2 cellular contexts compared by ENCODE assay signal in the genomic region with DNA sequence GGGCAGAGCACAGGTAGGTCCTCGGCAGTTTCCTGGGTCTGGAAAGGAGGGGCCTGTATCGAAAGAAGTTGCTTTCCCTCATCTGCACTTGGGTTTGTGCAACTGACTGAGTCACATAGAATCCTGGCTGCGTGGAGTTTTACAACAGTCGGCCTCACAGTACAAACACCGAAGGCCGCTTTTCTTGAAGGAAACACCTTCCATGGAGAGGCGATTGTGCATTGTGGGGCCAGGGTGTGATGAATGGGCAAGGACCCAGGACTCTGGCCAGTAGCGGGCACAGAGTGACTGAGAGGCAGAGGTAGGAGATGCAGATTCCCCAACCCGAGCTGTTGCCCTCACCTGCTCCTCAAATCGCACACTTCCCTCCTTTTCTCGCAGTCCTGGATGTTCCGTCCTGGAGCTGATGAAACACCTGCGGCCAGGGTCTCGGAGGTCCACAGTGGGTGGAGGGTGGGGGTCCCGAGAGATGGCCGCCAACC.
TF ChIP-seq lines count a peak whose summit lies in the region.

No MANE protein-coding gene starts in this region.

TF ChIP-seq in WTC11, 78 proteins besides CTCF, POLR2A, EP300 and RAD21:
- TF ChIP-seq RELA (CRISPR knock-in tag; IDR thresholded peaks at IDR 0.05; ENCODE audit: borderline replicate concordance): no peak
- no peak for TF ChIP-seq ZNF512 (CRISPR knock-in tag; IDR thresholded peaks at IDR 0.05; ENCODE audit: borderline replicate concordance)
- no peak for TF ChIP-seq ZBTB21 (CRISPR knock-in tag; IDR thresholded peaks at IDR 0.05; ENCODE audit: borderline replicate concordance)
- no peak for TF ChIP-seq TCF7 (CRISPR knock-in tag; IDR thresholded peaks at IDR 0.05; ENCODE audit: low read depth)
- TF ChIP-seq PRDM15 (CRISPR knock-in tag; IDR thresholded peaks at IDR 0.05): no peak
- TF ChIP-seq SMAD4 (CRISPR knock-in tag; IDR thresholded peaks at IDR 0.05): no peak
- TF ChIP-seq EMX1 (CRISPR knock-in tag; IDR thresholded peaks at IDR 0.05): no peak
- TF ChIP-seq JAZF1 (CRISPR knock-in tag; IDR thresholded peaks at IDR 0.05): no peak
- no peak for TF ChIP-seq ZNF671 (CRISPR knock-in tag; IDR thresholded peaks at IDR 0.05)
- no peak for TF ChIP-seq AR (CRISPR knock-in tag; IDR thresholded peaks at IDR 0.05)
- no peak for TF ChIP-seq FOXK1 (CRISPR knock-in tag; IDR thresholded peaks at IDR 0.05)
TF ChIP-seq in WTC11: peak in this region for 0.

TF ChIP-seq in H1, 55 proteins besides CTCF, POLR2A, EP300 and RAD21:
- TF ChIP-seq TCF12 (IDR thresholded peaks at IDR 0.05; ENCODE audit: low read depth, low read length): no peak
- TF ChIP-seq POU5F1 (IDR thresholded peaks at IDR 0.05; ENCODE audit: low read depth, low read length): no peak
- TF ChIP-seq SIX5 (IDR thresholded peaks at IDR 0.05; ENCODE audit: low read depth, low read length): no peak
- TF ChIP-seq KDM5A (IDR thresholded peaks at IDR 0.05; ENCODE audit: low read length): no peak
- no peak for TF ChIP-seq BRCA1 (IDR thresholded peaks at IDR 0.05; ENCODE audit: low read depth, low read length)
- TF ChIP-seq E2F6 (IDR thresholded peaks at IDR 0.05): no peak
- TF ChIP-seq SAP30 (IDR thresholded peaks at IDR 0.05; ENCODE audit: insufficient read depth, insufficient replicate concordance, low read length): no peak
- TF ChIP-seq RNF2 (IDR thresholded peaks at IDR 0.05; ENCODE audit: borderline replicate concordance, low read depth, low read length, missing control alignments, poor library complexity, severe bottlenecking): no peak
- TF ChIP-seq NANOG (IDR thresholded peaks at IDR 0.05; ENCODE audit: insufficient read depth, low read depth, low read length, poor library complexity, severe bottlenecking): no peak
- no peak for TF ChIP-seq SP4 (IDR thresholded peaks at IDR 0.05; ENCODE audit: low read length)
- TF ChIP-seq CHD1 (IDR thresholded peaks at IDR 0.05; ENCODE audit: low read depth, low read length): no peak
- TF ChIP-seq YY1 (IDR thresholded peaks at IDR 0.05; ENCODE audit: low read depth, low read length): no peak
- TF ChIP-seq TAF7 (optimal IDR thresholded peaks at IDR 0.05; ENCODE audit: borderline replicate concordance, low read depth, low read length): no peak
- no peak for TF ChIP-seq TAF1 (IDR thresholded peaks at IDR 0.05; ENCODE audit: low read depth, low read length)
- TF ChIP-seq CREB1 (IDR thresholded peaks at IDR 0.05): no peak
- no peak for TF ChIP-seq ATF2 (IDR thresholded peaks at IDR 0.05; ENCODE audit: low read length)
- no peak for TF ChIP-seq KDM1A (IDR thresholded peaks at IDR 0.05; ENCODE audit: borderline replicate concordance, low read length)
